In the genomic region with DNA sequence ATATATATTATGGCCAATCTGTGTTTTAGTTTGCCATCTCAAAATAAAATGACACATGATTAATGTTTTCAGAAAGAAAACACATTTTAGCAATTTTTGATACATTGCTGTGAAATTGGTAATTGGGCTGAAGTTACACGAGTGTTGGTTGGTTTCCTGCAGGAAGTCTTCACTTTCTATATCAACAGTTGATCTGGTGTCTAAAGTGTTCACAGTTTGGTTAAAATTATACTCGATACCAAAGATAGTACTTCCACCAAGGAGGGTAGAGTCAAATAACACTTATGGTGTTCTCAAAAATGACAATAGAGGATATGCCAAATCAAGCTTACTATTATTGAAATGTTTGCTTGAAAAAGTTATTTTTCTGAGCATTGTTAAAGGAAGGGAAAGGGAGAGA, we compare ENCODE assay signal across 1 cellular context.
TF ChIP-seq lines count a peak whose summit lies in the region.

No MANE protein-coding gene starts in this region.

TF ChIP-seq in GM12878, 131 proteins besides CTCF, POLR2A, EP300 and RAD21 (continued from another document):
- TF ChIP-seq, protein P1, sequence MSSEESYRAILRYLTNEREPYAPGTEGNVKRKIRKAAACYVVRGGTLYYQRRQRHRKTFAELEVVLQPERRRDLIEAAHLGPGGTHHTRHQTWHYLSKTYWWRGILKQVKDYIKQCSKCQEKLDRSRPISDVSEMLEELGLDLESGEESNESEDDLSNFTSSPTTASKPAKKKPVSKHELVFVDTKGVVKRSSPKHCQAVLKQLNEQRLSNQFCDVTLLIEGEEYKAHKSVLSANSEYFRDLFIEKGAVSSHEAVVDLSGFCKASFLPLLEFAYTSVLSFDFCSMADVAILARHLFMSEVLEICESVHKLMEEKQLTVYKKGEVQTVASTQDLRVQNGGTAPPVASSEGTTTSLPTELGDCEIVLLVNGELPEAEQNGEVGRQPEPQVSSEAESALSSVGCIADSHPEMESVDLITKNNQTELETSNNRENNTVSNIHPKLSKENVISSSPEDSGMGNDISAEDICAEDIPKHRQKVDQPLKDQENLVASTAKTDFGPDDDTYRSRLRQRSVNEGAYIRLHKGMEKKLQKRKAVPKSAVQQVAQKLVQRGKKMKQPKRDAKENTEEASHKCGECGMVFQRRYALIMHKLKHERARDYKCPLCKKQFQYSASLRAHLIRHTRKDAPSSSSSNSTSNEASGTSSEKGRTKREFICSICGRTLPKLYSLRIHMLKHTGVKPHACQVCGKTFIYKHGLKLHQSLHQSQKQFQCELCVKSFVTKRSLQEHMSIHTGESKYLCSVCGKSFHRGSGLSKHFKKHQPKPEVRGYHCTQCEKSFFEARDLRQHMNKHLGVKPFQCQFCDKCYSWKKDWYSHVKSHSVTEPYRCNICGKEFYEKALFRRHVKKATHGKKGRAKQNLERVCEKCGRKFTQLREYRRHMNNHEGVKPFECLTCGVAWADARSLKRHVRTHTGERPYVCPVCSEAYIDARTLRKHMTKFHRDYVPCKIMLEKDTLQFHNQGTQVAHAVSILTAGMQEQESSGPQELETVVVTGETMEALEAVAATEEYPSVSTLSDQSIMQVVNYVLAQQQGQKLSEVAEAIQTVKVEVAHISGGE (CRISPR knock-in tag; IDR thresholded peaks at IDR 0.05): no peak
- TF ChIP-seq KAT2A (conservative IDR thresholded peaks at IDR 0.05; ENCODE audit: control insufficient read depth, low read depth, low read length) (no peak), TBL1XR1 (IDR thresholded peaks at IDR 0.05; ENCODE audit: low read depth, low read length) (no peak), FOS (IDR thresholded peaks at IDR 0.05; ENCODE audit: borderline replicate concordance, extremely low read depth, insufficient read length) (no peak)
- TF ChIP-seq, protein P2, sequence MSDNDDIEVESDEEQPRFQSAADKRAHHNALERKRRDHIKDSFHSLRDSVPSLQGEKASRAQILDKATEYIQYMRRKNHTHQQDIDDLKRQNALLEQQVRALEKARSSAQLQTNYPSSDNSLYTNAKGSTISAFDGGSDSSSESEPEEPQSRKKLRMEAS (IDR thresholded peaks at IDR 0.05; ENCODE audit: low read depth, low read length): no peak
